8 cellular contexts compared by ENCODE assay signal in genomic region chr6:11537229-11538048, GRCh38. TPM values are rescaled to one million over a fixed set of nuclear protein-coding genes. Genes with fewer than 3 reads are reported as not detected.
DNase-seq lines count a peak whose midpoint lies in the region; ATAC-seq and TF ChIP-seq lines count a peak whose summit lies in the region.

TMEM170B (plus strand) TSS chr6:11537749; CDS start chr6:11538278, 529 bp downstream.

- H3K4me2 ChIP-seq in osteoblast (ENCODE audit: insufficient read depth, low read length): peak within 1 kb of the TSS; percentile 83

- H3K9me3 ChIP-seq in osteoblast (ENCODE audit: low read depth, low read length): no peaks in the 10 kb centered on the region

- peak; percentile 43 for TF ChIP-seq POLR2A in NB4 (IDR thresholded peaks at IDR 0.05; ENCODE audit: extremely low read depth, insufficient read length)

- no peaks in the 10 kb centered on the region for H3K27me3 ChIP-seq in osteoblast (ENCODE audit: insufficient read depth, low read length)

- peak within 1 kb of the TSS; percentile 84 for H3K4me3 ChIP-seq in GM08714 (ENCODE audit: low read length)
- H3K4me3 ChIP-seq in NB4 (ENCODE audit: low read depth, low read length): peak within 1 kb of the TSS; percentile 86
- peak within 1 kb of the TSS; percentile 76 for H3K4me3 ChIP-seq in osteoblast (ENCODE audit: insufficient read depth, low read length)

- H3K79me2 ChIP-seq in osteoblast (ENCODE audit: insufficient read depth, low read length): no peaks in the 10 kb centered on the region

- H4K20me1 ChIP-seq in osteoblast (ENCODE audit: insufficient read depth, low read length): no peaks in the 10 kb centered on the region

- peaks cover 4% of the 10 kb centered on the region for H3K4me1 ChIP-seq in osteoblast (ENCODE audit: insufficient read depth, low read length)

- DNase-seq in NB4 (ENCODE audit: low read depth) (peak; percentile 98), SK-N-DZ (ENCODE audit: low spot score) (peak; percentile 96), globus pallidus (ENCODE audit: low spot score) (peak; percentile 98), osteoblast (ENCODE audit: insufficient read length, low spot score, missing footprints) (peak; percentile 99)
- peak; percentile 95 for DNase-seq in activated naive CD4-positive, alpha-beta T cell treated with anti-CD3 and anti-CD28 coated beads, Interleukin-2, amount 50 U/mL, for 16 hours

- H3K36me3 ChIP-seq in osteoblast (ENCODE audit: insufficient read depth, low read length): no peaks in the 10 kb centered on the region

- TF ChIP-seq CTCF in NB4 (IDR thresholded peaks at IDR 0.05; ENCODE audit: low read depth, low read length) (no peak), osteoblast (IDR thresholded peaks at IDR 0.05; ENCODE audit: extremely low read depth, low read depth, low read length) (no peak)

- ATAC-seq in HG02588 (IDR thresholded peaks at IDR 0.05; ENCODE audit: unreplicated experiment): peak; percentile 95

- H2AFZ ChIP-seq in osteoblast (ENCODE audit: low read length): peak within 1 kb of the TSS; percentile 72

- H3K27ac ChIP-seq in osteoblast (ENCODE audit: low read depth, low read length) (no peak within 1 kb of the TSS), temporal lobe (ENCODE audit: low read depth, low read length) (peak within 1 kb of the TSS; percentile 69)

RNA-seq across cellular contexts. Expression of gene TMEM170B, which starts in this region (rescaled TPM):
- polyA plus RNA-seq in SK-N-DZ (2014; cell fraction: cytosol; rRNA removed): 10.7 and 11.3 TPM in 2 replicates
- polyA plus RNA-seq in SK-N-DZ (2014; cell fraction: nucleus; rRNA removed): 5.8 and 7.6 TPM in 2 replicates
- total RNA-seq in osteoblast: 3.8 and 4.0 TPM in 2 replicates
- total RNA-seq in temporal lobe: 47.9 TPM
